ENCODE assay signal across 23 cellular contexts in genomic region chr4:125200556-125200955, GRCh38.
DNase-seq lines count a peak whose midpoint lies in the region; ATAC-seq and TF ChIP-seq lines count a peak whose summit lies in the region.
"Had no signal": no experiment of that assay in that cellular context is flagged by ENCODE, and none has a peak within 500 bp of the region (broad histone marks: within the 10 kb centered on the region; RNA-seq: fewer than 3 reads in every experiment).

No MANE protein-coding gene starts in this region.

- no peaks in the 10 kb centered on the region for H3K9me3 ChIP-seq in mesenchymal stem cell (ENCODE audit: control insufficient read depth, low read length)
- no peaks in the 10 kb centered on the region for H3K9me3 ChIP-seq in upper lobe of left lung

- H3K36me3 ChIP-seq in KMS-11 (ENCODE audit: insufficient read depth), result no peaks in the 10 kb centered on the region
- H3K36me3 ChIP-seq in mesenchymal stem cell (ENCODE audit: control insufficient read depth in 1 of 2, insufficient read depth in 2 of 2, low read depth in 1 of 2, low read length in 2 of 2), result no peaks in the 10 kb centered on the region
- no peaks in the 10 kb centered on the region for H3K36me3 ChIP-seq in upper lobe of left lung

- H3K4me2 ChIP-seq in KMS-11 (no peak overlapping the region), mesenchymal stem cell (ENCODE audit: low read length, poor library complexity, severe bottlenecking) (no peak overlapping the region)

- ATAC-seq in GM18870 (IDR thresholded peaks at IDR 0.05; ENCODE audit: unreplicated experiment) (no peak), upper lobe of left lung (ENCODE audit: low FRiP score in 2 of 2) (no peak)
- ATAC-seq: CD8-positive, alpha-beta T cell; GM12878; PC-3 had no signal

- H3K27ac ChIP-seq in KMS-11, result no peak overlapping the region
- H3K27ac ChIP-seq in mesenchymal stem cell (ENCODE audit: low read length, poor library complexity, severe bottlenecking), result no peak overlapping the region
- no peak overlapping the region for H3K27ac ChIP-seq in upper lobe of left lung
- H3K27ac ChIP-seq: RWPE1 had no signal

- no peak overlapping the region for H2BK5ac ChIP-seq in mesenchymal stem cell (ENCODE audit: low read depth, low read length, poor library complexity, severe bottlenecking)

- H3K14ac ChIP-seq in mesenchymal stem cell (ENCODE audit: low read length in 2 of 2), result no peak overlapping the region

- H2BK15ac ChIP-seq in mesenchymal stem cell (ENCODE audit: low read depth, poor library complexity, severe bottlenecking), result no peak overlapping the region

- no peaks in the 10 kb centered on the region for H4K20me1 ChIP-seq in KMS-11 (ENCODE audit: insufficient read depth)

- H2AK5ac ChIP-seq in mesenchymal stem cell (ENCODE audit: low read length, severe bottlenecking), result no peak overlapping the region

- no peak overlapping the region for H2BK120ac ChIP-seq in mesenchymal stem cell (ENCODE audit: low read depth, low read length)

- TF ChIP-seq EP300 in upper lobe of left lung (IDR thresholded peaks at IDR 0.05), result no peak

- no peak overlapping the region for H3K23ac ChIP-seq in mesenchymal stem cell (ENCODE audit: low read length in 2 of 2)

- H2AFZ ChIP-seq in KMS-11 (ENCODE audit: low read depth) (peak overlapping the region; percentile 13; the same call in 1 of the 2 replicates), mesenchymal stem cell (ENCODE audit: low read depth, low read length) (no peak overlapping the region)

- H3K79me1 ChIP-seq in mesenchymal stem cell (replicated peaks; ENCODE audit: low read length, poor library complexity, severe bottlenecking), result no peaks in the 10 kb centered on the region

- DNase-seq in OCI-M1 (lab: John Stamatoyannopoulos, UW) (peak; percentile 73), mesenchymal stem cell (peak; percentile 3), upper lobe of left lung (no peak), erythroblast (lab: John Stamatoyannopoulos, UW) (no peak), NCI-H82 (lab: John Stamatoyannopoulos, UW) (no peak)
- DNase-seq: AML-193; C1 segment of cervical spinal cord; CD8-positive, alpha-beta T cell; DND-41; GOT3; HCEC 1CT; KBM-7; NCI-H1105; NCI-H146; NCI-H2029; NCI-H226; NCI-H524 treated with DMSO at 0.1 percent for 48 hours; PC-3; SHP77 treated with DMSO at 0.1 percent for 48 hours had no signal

- WGBS in mesenchymal stem cell, result no CpG with 5 or more reads among the region's 1 CpG
- 77 to 93% methylated on average over 1 of the region's 1 CpG for whole genome bisulfite sequencing in upper lobe of left lung, 2 donors

- no peak overlapping the region for H4K8ac ChIP-seq in mesenchymal stem cell (ENCODE audit: low read length)

- no peak overlapping the region for H3K4me3 ChIP-seq in KMS-11 (IDR thresholded peaks at IDR 0.05; ENCODE audit: insufficient read depth, low read depth, low read length)
- no peak overlapping the region for H3K4me3 ChIP-seq in mesenchymal stem cell (ENCODE audit: insufficient read depth in 1 of 2, low read depth in 1 of 2, low read length in 2 of 2)
- H3K4me3 ChIP-seq in upper lobe of left lung, result no peak overlapping the region
- H3K4me3 ChIP-seq: GM12878 had no signal

- no peak overlapping the region for H4K91ac ChIP-seq in mesenchymal stem cell (ENCODE audit: low read length)

- no peak for TF ChIP-seq CTCF in KMS-11 (conservative IDR thresholded peaks at IDR 0.05; ENCODE audit: low read depth, low read length)
- no peak for TF ChIP-seq CTCF in upper lobe of left lung (IDR thresholded peaks at IDR 0.05)

- H3K27me3 ChIP-seq in KMS-11 (ENCODE audit: insufficient read depth, low read depth), result no peaks in the 10 kb centered on the region
- no peaks in the 10 kb centered on the region for H3K27me3 ChIP-seq in mesenchymal stem cell (ENCODE audit: control insufficient read depth in 1 of 2, insufficient read depth in 1 of 2, low read length in 2 of 2)
- no peaks in the 10 kb centered on the region for H3K27me3 ChIP-seq in upper lobe of left lung

- no peak overlapping the region for H3K4ac ChIP-seq in mesenchymal stem cell (ENCODE audit: low read depth in 1 of 2, low read length in 2 of 2)

- no peak for TF ChIP-seq POLR2A in upper lobe of left lung (IDR thresholded peaks at IDR 0.05)
- TF ChIP-seq POLR2A in erythroblast (IDR thresholded peaks at IDR 0.05; ENCODE audit: low read length), result no peak

- no peak overlapping the region for H2BK12ac ChIP-seq in mesenchymal stem cell (ENCODE audit: low read length in 2 of 2)

- no peaks in the 10 kb centered on the region for H3K79me2 ChIP-seq in KMS-11 (ENCODE audit: insufficient read depth, low read depth)

- H3K9ac ChIP-seq in KMS-11 (no peak overlapping the region), mesenchymal stem cell (ENCODE audit: low read length) (no peak overlapping the region)

- H3K18ac ChIP-seq in mesenchymal stem cell (ENCODE audit: low read depth in 1 of 2, low read length in 2 of 2), result no peak overlapping the region

- H3K4me1 ChIP-seq in KMS-11 (ENCODE audit: low read depth, poor library complexity, severe bottlenecking) (no peaks in the 10 kb centered on the region), mesenchymal stem cell (ENCODE audit: control insufficient read depth, insufficient read depth, low read depth, low read length) (no peaks in the 10 kb centered on the region), upper lobe of left lung (peaks cover 0 to 3% (median 0%) of the 10 kb centered on the region in 4 donors)

Comparison
In these comparisons a context has a peak if more than half of its experiments do, and no peak if none do; other contexts are left out.
1. DNase-seq: peak in OCI-M1 (single experiment) and mesenchymal stem cell (single experiment); none in upper lobe of left lung (0 of 2), erythroblast (0 of 2) and NCI-H82 (single experiment).